Comparison of ENCODE assay signal across 19 cellular contexts in genomic region chr1:89698624-89699023, GRCh38.
DNase-seq lines count a peak whose midpoint lies in the region; ATAC-seq and TF ChIP-seq lines count a peak whose summit lies in the region.
"Had no signal": no experiment of that assay in that cellular context is flagged by ENCODE, and none has a peak within 500 bp of the region (broad histone marks: within the 10 kb centered on the region; RNA-seq: fewer than 3 reads in every experiment).

No MANE protein-coding gene starts in this region.

- no peak for DNase-seq in activated naive CD4-positive, alpha-beta T cell treated with Interleukin-2 at 50 U/mL for 16 hours
- DNase-seq in activated B cell treated with CpG ODN at 0.5 μM for 24 hours (no peak), immature natural killer cell (peak in 2 of 3 donors; percentile 29 to 36), D341Med (ENCODE audit: low spot score) (no peak), esophagus squamous epithelium (lab: John Stamatoyannopoulos, UW) (no peak), SW480 (ENCODE audit: low spot score) (no peak), NCI-H1092 (lab: John Stamatoyannopoulos, UW) (no peak)
- DNase-seq: activated effector memory CD4-positive, alpha-beta T cell treated with Interleukin-2 at 50 U/mL for 16 hours; endodermal cell; KBM-7; midbrain; NCI-H1436 treated with DMSO at 0.1 percent for 48 hours; NCI-H446 treated with DMSO at 0.1 percent for 48 hours had no signal

- peaks cover 0 to 34% (median 4%) of the 10 kb centered on the region in 3 donors for H3K4me1 ChIP-seq in esophagus squamous epithelium
- H3K4me1 ChIP-seq: breast epithelium had no signal

- no peaks in the 10 kb centered on the region for H3K27me3 ChIP-seq in esophagus squamous epithelium
- H3K27me3 ChIP-seq: breast epithelium had no signal

- no peak overlapping the region for H3K4me3 ChIP-seq in esophagus squamous epithelium
- H3K4me3 ChIP-seq: breast epithelium, SK-N-MC, skin epidermis had no signal

- no peak for ATAC-seq in activated B cell treated with CpG ODN at 0.5 μM for 24 hours (ENCODE audit: low read depth)
- ATAC-seq: HCT116, WTC11 had no signal

- H3K27me3 Mint-ChIP-seq in activated naive CD4-positive, alpha-beta T cell treated with anti-CD3 and anti-CD28 coated beads, Interleukin-2, amount 50 U/mL, for 24 hours: no peaks in the 10 kb centered on the region
- H3K27me3 Mint-ChIP-seq in activated B cell treated with CpG ODN at 0.5 μM for 24 hours (no peaks in the 10 kb centered on the region), immature natural killer cell (ENCODE audit: low read depth in 3 of 3) (peaks cover 0 to 2% (median 0%) of the 10 kb centered on the region in 3 donors)

- intact Hi-C loops in activated B cell treated with CpG ODN at 0.5 μM for 24 hours (cut with micrococcal nuclease) (no loop called here), esophagus squamous epithelium (cut with DNase I) (no loop called here)

- no peaks in the 10 kb centered on the region for H3K36me3 ChIP-seq in esophagus squamous epithelium
- H3K36me3 ChIP-seq: breast epithelium had no signal

- no peak for TF ChIP-seq CTCF in activated B cell treated with CpG ODN at 0.5 μM for 24 hours (IDR thresholded peaks at IDR 0.05)
- TF ChIP-seq CTCF in esophagus squamous epithelium (IDR thresholded peaks at IDR 0.05): no peak

- no peaks in the 10 kb centered on the region for H3K9me3 ChIP-seq in esophagus squamous epithelium
- H3K9me3 ChIP-seq: breast epithelium had no signal

- CTCF ChIA-PET in activated B cell treated with CpG ODN at 0.5 μM for 24 hours (lab: Charles Lee): no interaction called here

- POLR2A ChIA-PET in activated B cell treated with CpG ODN at 0.5 μM for 24 hours (lab: Charles Lee): no interaction called here

- H3K4me1 Mint-ChIP-seq in activated naive CD4-positive, alpha-beta T cell treated with anti-CD3 and anti-CD28 coated beads, Interleukin-2, amount 50 U/mL, for 24 hours: peaks cover 91% of the 10 kb centered on the region
- H3K4me1 Mint-ChIP-seq in activated B cell treated with CpG ODN at 0.5 μM for 24 hours (peaks cover 65% of the 10 kb centered on the region), immature natural killer cell (peaks cover 84 to 93% of the 10 kb centered on the region in 2 donors)
- H3K4me1 Mint-ChIP-seq: WTC11 had no signal

- peaks cover 7% of the 10 kb centered on the region for H3K9me3 Mint-ChIP-seq in activated naive CD4-positive, alpha-beta T cell treated with anti-CD3 and anti-CD28 coated beads, Interleukin-2, amount 50 U/mL, for 24 hours
- H3K9me3 Mint-ChIP-seq in activated B cell treated with CpG ODN at 0.5 μM for 24 hours: no peaks in the 10 kb centered on the region
- no peaks in the 10 kb centered on the region for H3K9me3 Mint-ChIP-seq in immature natural killer cell
- H3K9me3 Mint-ChIP-seq: endodermal cell, WTC11 had no signal

- H3K27ac ChIP-seq in esophagus squamous epithelium: no peak overlapping the region
- H3K27ac ChIP-seq: breast epithelium, SK-N-MC had no signal

- 75 to 78% methylated on average over 1 of the region's 1 CpG for WGBS in esophagus squamous epithelium, 2 donors

- H3K27ac Mint-ChIP-seq in activated naive CD4-positive, alpha-beta T cell treated with anti-CD3 and anti-CD28 coated beads, Interleukin-2, amount 50 U/mL, for 24 hours: peak overlapping the region; percentile 96
- peak overlapping the region; percentile 72 for H3K27ac Mint-ChIP-seq in activated B cell treated with CpG ODN at 0.5 μM for 24 hours
- H3K27ac Mint-ChIP-seq in immature natural killer cell: peak overlapping the region; percentile 92 to 96 (median 94)
- H3K27ac Mint-ChIP-seq: endodermal cell, WTC11 had no signal

- no peak for TF ChIP-seq POLR2A in esophagus squamous epithelium (IDR thresholded peaks at IDR 0.05)

- peaks cover 55% of the 10 kb centered on the region for H3K36me3 Mint-ChIP-seq in activated naive CD4-positive, alpha-beta T cell treated with anti-CD3 and anti-CD28 coated beads, Interleukin-2, amount 50 U/mL, for 24 hours
- H3K36me3 Mint-ChIP-seq in activated B cell treated with CpG ODN at 0.5 μM for 24 hours (ENCODE audit: low read depth): no peaks in the 10 kb centered on the region
- H3K36me3 Mint-ChIP-seq in immature natural killer cell: peaks cover 0 to 15% (median 7%) of the 10 kb centered on the region in 3 donors
- H3K36me3 Mint-ChIP-seq: WTC11 had no signal

- peak overlapping the region; percentile 72 for H3K4me3 Mint-ChIP-seq in activated naive CD4-positive, alpha-beta T cell treated with anti-CD3 and anti-CD28 coated beads, Interleukin-2, amount 50 U/mL, for 24 hours
- H3K4me3 Mint-ChIP-seq in activated B cell treated with CpG ODN at 0.5 μM for 24 hours (peak overlapping the region; percentile 68), immature natural killer cell (peak overlapping the region; percentile 79 to 92 (median 90))
- H3K4me3 Mint-ChIP-seq: endodermal cell, WTC11 had no signal

Comparison
In these comparisons a context has a peak if more than half of its experiments do, and no peak if none do; other contexts are left out.
1. DNase-seq: peak in immature natural killer cell (2 of 3); none in activated naive CD4-positive, alpha-beta T cell treated with Interleukin-2 at 50 U/mL for 16 hours (single experiment), activated B cell treated with CpG ODN at 0.5 μM for 24 hours (single experiment), D341Med (single experiment), esophagus squamous epithelium (single experiment), SW480 (single experiment) and NCI-H1092 (single experiment).
2. Peak in every context shown above with its lines, with median percentiles within 50 percentile points of each other: H3K27ac Mint-ChIP-seq and H3K4me3 Mint-ChIP-seq.